In the genomic region with DNA sequence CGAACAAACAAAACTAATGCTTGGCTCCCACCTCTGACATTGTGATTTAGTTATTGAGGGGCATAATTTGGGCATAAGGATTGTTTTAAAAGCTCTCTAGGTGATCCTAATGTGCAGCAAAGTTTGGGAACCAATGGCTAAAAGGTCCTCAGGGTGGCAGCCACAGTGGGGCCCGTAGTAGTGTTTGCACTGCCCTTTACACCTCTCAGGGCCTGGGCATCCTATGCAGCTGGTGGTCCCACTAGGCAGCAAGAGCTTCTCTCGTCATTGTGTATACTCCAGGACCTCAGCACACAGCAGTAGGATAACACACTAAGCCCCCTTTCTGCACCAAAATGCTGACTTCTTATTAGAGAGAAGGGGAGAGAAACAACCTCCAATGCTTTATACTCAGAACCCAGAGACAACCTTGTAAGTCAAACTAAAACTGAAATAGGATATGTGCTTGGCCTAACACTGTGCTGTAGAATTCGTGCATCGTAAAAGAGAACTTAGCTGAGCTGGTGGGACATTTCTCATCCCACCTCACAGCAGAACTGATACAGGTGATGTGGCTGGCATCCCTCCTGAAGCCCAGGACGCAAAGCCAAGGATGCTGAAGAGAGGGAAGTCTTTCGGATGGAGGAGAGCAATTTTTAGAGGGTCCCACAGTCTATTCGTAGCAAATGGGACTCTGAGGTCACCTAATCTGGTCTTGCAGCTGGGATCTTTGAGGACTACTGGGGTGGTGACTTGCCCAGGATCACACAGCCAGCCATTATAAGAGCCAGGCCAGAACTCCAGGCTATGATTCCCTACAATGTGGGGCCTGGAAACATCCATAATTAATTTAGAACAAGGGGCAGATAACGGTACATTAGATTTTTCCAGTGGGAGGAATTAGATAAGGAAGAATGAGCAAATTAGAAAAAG, we compare ENCODE assay signal across 8 cellular contexts.
DNase-seq lines count a peak whose midpoint lies in the region; ATAC-seq and TF ChIP-seq lines count a peak whose summit lies in the region.

No MANE protein-coding gene starts in this region.

- H3K4me1 ChIP-seq in mucosa of stomach (ENCODE audit: control insufficient read depth, insufficient read depth, low read length) = peaks cover 48% of the 10 kb centered on the region

- no peaks in the 10 kb centered on the region for H3K9me3 ChIP-seq in mucosa of stomach (ENCODE audit: control insufficient read depth, low read length)

- H3K27me3 ChIP-seq in HL-60 (ENCODE audit: insufficient read depth, poor library complexity, severe bottlenecking) (no peaks in the 10 kb centered on the region), brain microvascular endothelial cell (replicated peaks) (no peaks in the 10 kb centered on the region), mucosa of stomach (ENCODE audit: control insufficient read depth, insufficient read depth, low read length) (no peaks in the 10 kb centered on the region)

- ATAC-seq in GM18868 (IDR thresholded peaks at IDR 0.05; ENCODE audit: unreplicated experiment) = peak; percentile 36

- TF ChIP-seq CTCF in HL-60 (IDR thresholded peaks at IDR 0.05; ENCODE audit: insufficient read depth, low read length) (no peak), brain microvascular endothelial cell (IDR thresholded peaks at IDR 0.05; ENCODE audit: low read depth, low read length, missing control alignments) (no peak)

- DNase-seq in HL-60 (ENCODE audit: low read depth in 1 of 2, low spot score in 1 of 2) = no peak
- DNase-seq in brain microvascular endothelial cell = no peak
- no peak for DNase-seq in NCI-H345 (lab: John Stamatoyannopoulos, UW)
- no peak for DNase-seq in NCI-H526 treated with DMSO at 0.1 percent for 48 hours (lab: John Stamatoyannopoulos, UW)
- DNase-seq in SHP77 (lab: John Stamatoyannopoulos, UW) = no peak
- no peak for DNase-seq in DMS79 treated with DMSO at 0.1 percent for 48 hours (lab: John Stamatoyannopoulos, UW)

- H3K27ac ChIP-seq in HL-60 (replicated peaks) (peak overlapping the region; percentile 75), brain microvascular endothelial cell (peak overlapping the region; percentile 82)

- H3K4me3 ChIP-seq in HL-60 (replicated peaks; ENCODE audit: insufficient read depth, low read length) = peak overlapping the region; percentile 78
- peak overlapping the region; percentile 92 for H3K4me3 ChIP-seq in brain microvascular endothelial cell (ENCODE audit: low read depth, low read length)
- H3K4me3 ChIP-seq in mucosa of stomach (ENCODE audit: low read length) = no peak overlapping the region

- H3K9ac ChIP-seq in mucosa of stomach (ENCODE audit: low read length) = peak overlapping the region; percentile 61

- H3K36me3 ChIP-seq in brain microvascular endothelial cell (replicated peaks) (peaks cover 7% of the 10 kb centered on the region), mucosa of stomach (ENCODE audit: control insufficient read depth, insufficient read depth, low read length) (no peaks in the 10 kb centered on the region)

- in situ Hi-C loops in brain microvascular endothelial cell (cut with HindIII; ENCODE audit: low pct_ligation_motif_present, low sequenced_read_pairs) = no loop called here
